9 cellular contexts compared by ENCODE assay signal in genomic region chr16:68382296-68382718, GRCh38.
A peak's percentile ranks its signal among the peaks of the same experiment; 100 is the strongest.
DNase-seq lines count a peak whose midpoint lies in the region; ATAC-seq and TF ChIP-seq lines count a peak whose summit lies in the region.
"Had no signal": no experiment of that assay in that cellular context is flagged by ENCODE, and none has a peak within 500 bp of the region (broad histone marks: within the 10 kb centered on the region; RNA-seq: fewer than 3 reads in every experiment).

No MANE protein-coding gene starts in this region.

- H3K4me1 ChIP-seq in KMS-11 (ENCODE audit: low read depth, poor library complexity, severe bottlenecking) (peaks cover 99% of the 10 kb centered on the region), duodenal mucosa (ENCODE audit: control insufficient read depth in 1 of 2, insufficient read depth in 2 of 2, low read length in 2 of 2) (peaks cover 51 to 63% of the 10 kb centered on the region in 2 donors), stomach (peaks cover 0 to 41% (median 23%) of the 10 kb centered on the region in 4 donors)

- 56 to 64% (median 60%) methylated on average over 5 of the region's 5 CpGs for WGBS in stomach, 5 donors

- peak; percentile 31 for DNase-seq in activated naive CD4-positive, alpha-beta T cell treated with anti-CD3 and anti-CD28 coated beads for 36 hours
- DNase-seq in activated naive CD4-positive, alpha-beta T cell (lab: John Stamatoyannopoulos, UW): no peak
- DNase-seq in stomach (peak; percentile 51), NCI-H1930 (lab: John Stamatoyannopoulos, UW) (no peak), GF-D8 (lab: John Stamatoyannopoulos, UW) (no peak)
- DNase-seq: DMS153 had no signal

- H3K36me3 Mint-ChIP-seq in activated naive CD4-positive, alpha-beta T cell treated with anti-CD3 and anti-CD28 coated beads for 36 hours (ENCODE audit: low read depth): no peaks in the 10 kb centered on the region

- peak overlapping the region; percentile 0; the same call in 1 of the 2 replicates for H3K27ac ChIP-seq in KMS-11
- no peak overlapping the region for H3K27ac ChIP-seq in duodenal mucosa (ENCODE audit: low read depth, low read length)
- peak overlapping the region in 2 of 5 donors; percentile 22 to 32 for H3K27ac ChIP-seq in stomach

- no peak overlapping the region for H3K27ac Mint-ChIP-seq in activated naive CD4-positive, alpha-beta T cell treated with anti-CD3 and anti-CD28 coated beads for 36 hours

- H2AFZ ChIP-seq in KMS-11 (ENCODE audit: low read depth): no peak overlapping the region

- no peaks in the 10 kb centered on the region for H3K27me3 Mint-ChIP-seq in activated naive CD4-positive, alpha-beta T cell treated with anti-CD3 and anti-CD28 coated beads for 36 hours (ENCODE audit: low read depth)

- H3K9me3 ChIP-seq in duodenal mucosa (ENCODE audit: control insufficient read depth in 1 of 2, low read length in 2 of 2) (no peaks in the 10 kb centered on the region), stomach (no peaks in the 10 kb centered on the region)

- H3K4me3 ChIP-seq in KMS-11 (IDR thresholded peaks at IDR 0.05; ENCODE audit: insufficient read depth, low read depth, low read length) (no peak overlapping the region), duodenal mucosa (ENCODE audit: low read depth in 1 of 2, low read length in 2 of 2) (peak overlapping the region; percentile 17 to 38), stomach (no peak overlapping the region)

- peaks cover 13% of the 10 kb centered on the region for H3K4me1 Mint-ChIP-seq in activated naive CD4-positive, alpha-beta T cell treated with anti-CD3 and anti-CD28 coated beads for 36 hours (ENCODE audit: low read depth)

- intact Hi-C loops in activated naive CD4-positive, alpha-beta T cell treated with anti-CD3 and anti-CD28 coated beads for 36 hours (cut with micrococcal nuclease): no loop called here
- intact Hi-C loops in stomach (cut with DNase I; ENCODE audit: low total_unique reads): no loop called here

- TF ChIP-seq POLR2A in stomach (IDR thresholded peaks at IDR 0.05): no peak

- no peaks in the 10 kb centered on the region for H3K9me3 Mint-ChIP-seq in activated naive CD4-positive, alpha-beta T cell treated with anti-CD3 and anti-CD28 coated beads for 36 hours

- H3K9ac ChIP-seq in KMS-11 (no peak overlapping the region), duodenal mucosa (ENCODE audit: low read depth in 1 of 2, low read length in 2 of 2) (peak overlapping the region; percentile 34 to 49)

- TF ChIP-seq EP300 in stomach (IDR thresholded peaks at IDR 0.05): no peak

- ATAC-seq in HG02973 (IDR thresholded peaks at IDR 0.05; ENCODE audit: unreplicated experiment): no peak

- H3K27me3 ChIP-seq in KMS-11 (ENCODE audit: insufficient read depth, low read depth) (no peaks in the 10 kb centered on the region), duodenal mucosa (ENCODE audit: control insufficient read depth in 1 of 2, insufficient read depth in 2 of 2, low read length in 2 of 2) (no peaks in the 10 kb centered on the region), stomach (no peaks in the 10 kb centered on the region)

- peak overlapping the region; percentile 95 for H3K4me2 ChIP-seq in KMS-11

- no peaks in the 10 kb centered on the region for H3K79me2 ChIP-seq in KMS-11 (ENCODE audit: insufficient read depth, low read depth)

- H3K36me3 ChIP-seq in KMS-11 (ENCODE audit: insufficient read depth): no peaks in the 10 kb centered on the region
- peaks cover 7 to 33% of the 10 kb centered on the region in 2 donors for H3K36me3 ChIP-seq in duodenal mucosa (ENCODE audit: control insufficient read depth in 1 of 2, insufficient read depth in 2 of 2, low read length in 2 of 2)
- no peaks in the 10 kb centered on the region for H3K36me3 ChIP-seq in stomach

- CTCF ChIA-PET in activated naive CD4-positive, alpha-beta T cell treated with anti-CD3 and anti-CD28 coated beads for 36 hours (lab: Charles Lee): interaction anchor here (0.6 to 1.3 kb wide), 6 partner anchors 9 to 182 kb away, joined by 3 to 5 read pairs (median 4); no protein-coding TSS in a partner anchor

- no peak overlapping the region for H3K4me3 Mint-ChIP-seq in activated naive CD4-positive, alpha-beta T cell treated with anti-CD3 and anti-CD28 coated beads for 36 hours

- TF ChIP-seq CTCF in KMS-11 (conservative IDR thresholded peaks at IDR 0.05; ENCODE audit: low read depth, low read length) (peak; percentile 58), stomach (IDR thresholded peaks at IDR 0.05) (peak in 5 of 7 experiments; percentile 18 to 53 (median 40))

- no peaks in the 10 kb centered on the region for H4K20me1 ChIP-seq in KMS-11 (ENCODE audit: insufficient read depth)

Comparison
In these comparisons a context has a peak if more than half of its experiments do, and no peak if none do; other contexts are left out.
1. DNase-seq: peak in activated naive CD4-positive, alpha-beta T cell treated with anti-CD3 and anti-CD28 coated beads for 36 hours (single experiment) and stomach (single experiment); none in activated naive CD4-positive, alpha-beta T cell (0 of 4), NCI-H1930 (0 of 2) and GF-D8 (single experiment).
2. H3K4me3 ChIP-seq: peak in duodenal mucosa (2 of 2); none in KMS-11 (single experiment) and stomach (0 of 4).